In the genomic region with DNA sequence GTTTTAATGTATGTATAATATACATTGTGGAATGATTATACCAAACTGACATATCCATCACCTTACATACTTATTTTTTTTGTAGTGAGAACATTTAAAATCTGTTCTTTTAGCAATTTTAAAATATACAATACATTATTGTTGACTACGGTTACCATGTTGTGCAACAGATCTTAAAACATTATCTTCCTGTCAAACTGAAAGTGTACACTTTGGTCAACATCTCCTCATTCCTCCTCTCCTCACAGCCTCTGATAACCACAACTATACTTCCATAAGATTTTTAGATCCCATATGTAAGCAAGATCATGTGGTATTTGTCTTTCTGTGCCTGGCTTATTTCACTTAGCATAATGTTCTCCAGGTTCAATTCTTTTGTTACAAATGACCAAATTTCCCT, we compare ENCODE assay signal across 23 cellular contexts.
"Had no signal": no experiment of that assay in that cellular context is flagged by ENCODE, and none has a peak within 500 bp of the region (broad histone marks: within the 10 kb centered on the region; RNA-seq: fewer than 3 reads in every experiment).

No MANE protein-coding gene starts in this region.

- H3K4me1 Mint-ChIP-seq: natural killer cell had no signal

- H3K27ac ChIP-seq: coronary artery, esophagus muscularis mucosa, lower lobe of right lung, ovary, psoas muscle, skin epidermis, spleen, thyroid gland, vagina had no signal

- H3K9me3 ChIP-seq: esophagus muscularis mucosa, lower lobe of right lung, ovary, psoas muscle, spleen, thyroid gland, vagina had no signal

- H3K27me3 Mint-ChIP-seq: stimulated activated naive B cell treated with anti-CD40 and anti-IgM and Interleukin-4, amounts not matched to agents 10 μg/mL and 1 μg/mL and 100 μg/mL, for 72 hours; stimulated activated naive CD8-positive, alpha-beta T cell treated with anti-CD3 and anti-CD28 coated beads, Interleukin-15, Interleukin-2, amounts not matched to agents 100 ng/mL and 50 ng/mL, for 24 hours had no signal

- H3K9me3 Mint-ChIP-seq: immature natural killer cell; natural killer cell; stimulated activated naive B cell treated with anti-CD40 and anti-IgM and Interleukin-4, amounts not matched to agents 10 μg/mL and 1 μg/mL and 100 μg/mL, for 72 hours; stimulated activated naive CD8-positive, alpha-beta T cell treated with anti-CD3 and anti-CD28 coated beads, Interleukin-15, Interleukin-2, amounts not matched to agents 100 ng/mL and 50 ng/mL, for 24 hours had no signal

- H3K27me3 ChIP-seq: esophagus muscularis mucosa, ovary, spleen, thyroid gland, vagina had no signal

- H3K4me3 Mint-ChIP-seq: immature natural killer cell; natural killer cell; stimulated activated naive B cell treated with anti-CD40 and anti-IgM and Interleukin-4, amounts not matched to agents 10 μg/mL and 1 μg/mL and 100 μg/mL, for 72 hours; stimulated activated naive CD8-positive, alpha-beta T cell treated with anti-CD3 and anti-CD28 coated beads, Interleukin-15, Interleukin-2, amounts not matched to agents 100 ng/mL and 50 ng/mL, for 24 hours had no signal

- H3K4me1 ChIP-seq: esophagus muscularis mucosa, lower lobe of right lung, thyroid gland, vagina had no signal

- H3K36me3 ChIP-seq: esophagus muscularis mucosa, lower lobe of right lung, ovary, spleen, thyroid gland, vagina had no signal

- H3K4me3 ChIP-seq: coronary artery, esophagus muscularis mucosa, lower lobe of right lung, ovary, psoas muscle, skin epidermis, spleen, thyroid gland, vagina had no signal

- H3K27ac Mint-ChIP-seq: immature natural killer cell; natural killer cell; stimulated activated naive B cell treated with anti-CD40 and anti-IgM and Interleukin-4, amounts not matched to agents 10 μg/mL and 1 μg/mL and 100 μg/mL, for 72 hours; stimulated activated naive CD8-positive, alpha-beta T cell treated with anti-CD3 and anti-CD28 coated beads, Interleukin-15, Interleukin-2, amounts not matched to agents 100 ng/mL and 50 ng/mL, for 24 hours had no signal

- DNase-seq: dermis blood vessel endothelial cell; effector memory CD4-positive, alpha-beta T cell; hypothalamus; immature natural killer cell; left ventricle myocardium superior; lower lobe of right lung; natural killer cell; occipital lobe; ovary; posterior cingulate gyrus; psoas muscle; right cardiac atrium; spleen; stimulated activated CD4-positive, alpha-beta T cell treated with anti-CD3 and anti-CD28 coated beads, Interleukin-15, amount 100 ng/mL, for 24 hours; stimulated activated CD4-positive, alpha-beta T cell treated with anti-CD3 and anti-CD28 coated beads, Interleukin-2, amount 100 ng/mL, for 48 hours; stimulated activated naive B cell treated with anti-CD40 and anti-IgM and Interleukin-4, amounts not matched to agents 10 μg/mL and 1 μg/mL and 100 μg/mL, for 72 hours; thyroid gland; trophoblast cell had no signal

- ATAC-seq: left ventricle myocardium superior; lower lobe of right lung; natural killer cell; psoas muscle; right cardiac atrium; stimulated activated naive B cell treated with anti-CD40 and anti-IgM and Interleukin-4, amounts not matched to agents 10 μg/mL and 1 μg/mL and 100 μg/mL, for 72 hours had no signal
